ENCODE assay signal across 29 cellular contexts in genomic region chr11:113464416-113464815, GRCh38. TPM values are rescaled to one million over a fixed set of nuclear protein-coding genes. Genes with fewer than 3 reads are reported as not detected.
"Had no signal": no experiment of that assay in that cellular context is flagged by ENCODE, and none has a peak within 500 bp of the region (broad histone marks: within the 10 kb centered on the region; RNA-seq: fewer than 3 reads in every experiment).

No MANE protein-coding gene starts in this region.

- FAIRE-seq: endothelial cell of umbilical vein, islet of Langerhans, small intestine had no signal

- H3K4me3 Mint-ChIP-seq: activated T-cell treated with anti-CD3 and anti-CD28 coated beads, Interleukin-2, amount 50 U/mL, for 24 hours; activated T-helper 17 cell treated with anti-CD3 and anti-CD28 coated beads, Interleukin-2, amount 50 U/mL, for 72 hours; brain; nephron progenitor cell; stimulated activated naive B cell treated with anti-CD40 and anti-IgM and Interleukin-4, amounts not matched to agents 10 μg/mL and 1 μg/mL and 100 μg/mL, for 72 hours; WTC11 had no signal

- H3K27me3 ChIP-seq: right lobe of liver, testis had no signal

- H2AFZ ChIP-seq: parathyroid adenoma had no signal

- H3K4me1 Mint-ChIP-seq: activated T-helper 17 cell treated with anti-CD3 and anti-CD28 coated beads, Interleukin-2, amount 50 U/mL, for 72 hours; nephron progenitor cell; stimulated activated naive B cell treated with anti-CD40 and anti-IgM and Interleukin-4, amounts not matched to agents 10 μg/mL and 1 μg/mL and 100 μg/mL, for 72 hours; WTC11 had no signal

- H3K4me3 ChIP-seq: esophagus squamous epithelium, gastroesophageal sphincter, heart left ventricle, right lobe of liver, testis had no signal

- H3K9ac ChIP-seq: parathyroid adenoma had no signal

- H3K9me3 ChIP-seq: esophagus squamous epithelium, gastroesophageal sphincter, heart left ventricle, right lobe of liver, testis had no signal

- H3K79me2 ChIP-seq: parathyroid adenoma had no signal

- DNase-seq: activated CD8-positive, alpha-beta memory T cell treated with anti-CD3 and anti-CD28 coated beads for 24 hours; activated CD8-positive, alpha-beta memory T cell treated with anti-CD3 and anti-CD28 coated beads, Interleukin-2, amount 50 U/mL, for 4 hours; activated T-cell treated with anti-CD3 and anti-CD28 coated beads, Interleukin-2, amount 50 U/mL, for 24 hours; aorta; caudate nucleus; dermis blood vessel endothelial cell; effector CD8-positive, alpha-beta T cell; esophagus squamous epithelium; heart left ventricle; left cardiac atrium; mesenchymal stem cell; nephron progenitor cell; nucleus accumbens; right lobe of liver; small intestine; stimulated activated CD4-positive, alpha-beta T cell treated with anti-CD3 and anti-CD28 coated beads, Interleukin-2, amount 100 ng/mL, for 24 hours; stimulated activated naive B cell treated with anti-CD40 and anti-IgM and Interleukin-4, amounts not matched to agents 10 μg/mL and 1 μg/mL and 100 μg/mL, for 72 hours; T-helper 1 cell; T-helper 9 cell; testis; trophoblast cell had no signal

- H3K36me3 Mint-ChIP-seq: activated naive CD4-positive, alpha-beta T cell treated with anti-CD3 and anti-CD28 coated beads, Interleukin-2, amount 50 U/mL, for 72 hours; brain; stimulated activated naive B cell treated with anti-CD40 and anti-IgM and Interleukin-4, amounts not matched to agents 10 μg/mL and 1 μg/mL and 100 μg/mL, for 72 hours; WTC11 had no signal

- ATAC-seq: activated naive CD4-positive, alpha-beta T cell treated with anti-CD3 and anti-CD28 coated beads, Interleukin-2, amount 50 U/mL, for 72 hours; activated T-helper 17 cell treated with anti-CD3 and anti-CD28 coated beads, Interleukin-2, amount 50 U/mL, for 72 hours; gastroesophageal sphincter; heart left ventricle; left cardiac atrium; right lobe of liver; stimulated activated naive B cell treated with anti-CD40 and anti-IgM and Interleukin-4, amounts not matched to agents 10 μg/mL and 1 μg/mL and 100 μg/mL, for 72 hours; WTC11 had no signal

- H3K36me3 ChIP-seq: esophagus squamous epithelium, gastroesophageal sphincter, heart left ventricle, right lobe of liver had no signal

- H3K27ac ChIP-seq: esophagus squamous epithelium, gastroesophageal sphincter, heart left ventricle, parathyroid adenoma, right lobe of liver, testis had no signal

- H3K27ac Mint-ChIP-seq: activated naive CD4-positive, alpha-beta T cell treated with anti-CD3 and anti-CD28 coated beads, Interleukin-2, amount 50 U/mL, for 72 hours; activated T-cell treated with anti-CD3 and anti-CD28 coated beads, Interleukin-2, amount 50 U/mL, for 24 hours; activated T-helper 17 cell treated with anti-CD3 and anti-CD28 coated beads, Interleukin-2, amount 50 U/mL, for 72 hours; brain; nephron progenitor cell; stimulated activated naive B cell treated with anti-CD40 and anti-IgM and Interleukin-4, amounts not matched to agents 10 μg/mL and 1 μg/mL and 100 μg/mL, for 72 hours; WTC11 had no signal

- H3K4me1 ChIP-seq: esophagus squamous epithelium, gastroesophageal sphincter, heart left ventricle, parathyroid adenoma, right lobe of liver, testis had no signal

- H3K9me3 Mint-ChIP-seq: activated naive CD4-positive, alpha-beta T cell treated with anti-CD3 and anti-CD28 coated beads, Interleukin-2, amount 50 U/mL, for 72 hours; activated T-cell treated with anti-CD3 and anti-CD28 coated beads, Interleukin-2, amount 50 U/mL, for 24 hours; activated T-helper 17 cell treated with anti-CD3 and anti-CD28 coated beads, Interleukin-2, amount 50 U/mL, for 72 hours; brain; nephron progenitor cell; stimulated activated naive B cell treated with anti-CD40 and anti-IgM and Interleukin-4, amounts not matched to agents 10 μg/mL and 1 μg/mL and 100 μg/mL, for 72 hours; WTC11 had no signal

RNA-seq across cellular contexts. Expression of gene DRD2, which starts 10.8 kb away (rescaled TPM):
- total RNA-seq: activated naive CD4-positive, alpha-beta T cell treated with anti-CD3 and anti-CD28 coated beads, Interleukin-2, amount 50 U/mL, for 72 hours; dermis blood vessel endothelial cell; endothelial cell of umbilical vein had no signal
